1 cellular context compared by ENCODE assay signal in genomic region chr19:2578391-2578826, GRCh38.
TF ChIP-seq lines count a peak whose summit lies in the region.

No MANE protein-coding gene starts in this region.

TF ChIP-seq in HepG2, 621 proteins besides CTCF, POLR2A, EP300 and RAD21 (continued from another document and continues in another):
- TF ChIP-seq, protein P1, sequence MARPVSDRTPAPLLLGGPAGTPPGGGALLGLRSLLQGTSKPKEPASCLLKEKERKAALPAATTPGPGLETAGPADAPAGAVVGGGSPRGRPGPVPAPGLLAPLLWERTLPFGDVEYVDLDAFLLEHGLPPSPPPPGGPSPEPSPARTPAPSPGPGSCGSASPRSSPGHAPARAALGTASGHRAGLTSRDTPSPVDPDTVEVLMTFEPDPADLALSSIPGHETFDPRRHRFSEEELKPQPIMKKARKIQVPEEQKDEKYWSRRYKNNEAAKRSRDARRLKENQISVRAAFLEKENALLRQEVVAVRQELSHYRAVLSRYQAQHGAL (CRISPR knock-in tag; IDR thresholded peaks at IDR 0.05; ENCODE audit: not compliant biosample characterization), result no peak
- TF ChIP-seq KMT2A (CRISPR knock-in tag; IDR thresholded peaks at IDR 0.05) (no peak), RELA (CRISPR knock-in tag; IDR thresholded peaks at IDR 0.05) (no peak), ZNF205 (CRISPR knock-in tag; IDR thresholded peaks at IDR 0.05) (no peak), ZNF101 (CRISPR knock-in tag; IDR thresholded peaks at IDR 0.05; ENCODE audit: borderline replicate concordance, low read depth) (no peak), CENPT (CRISPR knock-in tag; IDR thresholded peaks at IDR 0.05; ENCODE audit: low read depth) (no peak), BCLAF1 (IDR thresholded peaks at IDR 0.05) (no peak), SMARCC2 (IDR thresholded peaks at IDR 0.05) (no peak), CEBPG (CRISPR knock-in tag; IDR thresholded peaks at IDR 0.05) (no peak), ZNF749 (CRISPR knock-in tag; IDR thresholded peaks at IDR 0.05; ENCODE audit: borderline replicate concordance) (no peak), ZNF644 (CRISPR knock-in tag; IDR thresholded peaks at IDR 0.05; ENCODE audit: low read depth) (no peak), ZNF552 (CRISPR knock-in tag; IDR thresholded peaks at IDR 0.05; ENCODE audit: borderline replicate concordance) (no peak), SMAD1 (CRISPR knock-in tag; IDR thresholded peaks at IDR 0.05; ENCODE audit: borderline replicate concordance, low read depth) (no peak), PRPF4 (IDR thresholded peaks at IDR 0.05; ENCODE audit: low read depth, low read length, poor library complexity, severe bottlenecking) (no peak), MEIS1 (CRISPR knock-in tag; IDR thresholded peaks at IDR 0.05; ENCODE audit: borderline replicate concordance) (no peak), FOXC1 (CRISPR knock-in tag; IDR thresholded peaks at IDR 0.05; ENCODE audit: borderline replicate concordance) (no peak), ZNF282 (IDR thresholded peaks at IDR 0.05; ENCODE audit: partially characterized antibody) (no peak), HNRNPK (IDR thresholded peaks at IDR 0.05; ENCODE audit: low read depth, low read length, poor library complexity, severe bottlenecking) (no peak), ZNF253 (CRISPR knock-in tag; IDR thresholded peaks at IDR 0.05; ENCODE audit: borderline replicate concordance) (no peak), ZNF326 (CRISPR knock-in tag; IDR thresholded peaks at IDR 0.05; ENCODE audit: borderline replicate concordance) (no peak), SUZ12 (IDR thresholded peaks at IDR 0.05; ENCODE audit: low read depth, low read length) (no peak), DPF2 (CRISPR knock-in tag; IDR thresholded peaks at IDR 0.05; ENCODE audit: borderline replicate concordance, low read depth) (no peak), ZNF414 (CRISPR knock-in tag; IDR thresholded peaks at IDR 0.05) (no peak), SP2 (CRISPR knock-in tag; IDR thresholded peaks at IDR 0.05) (no peak), ZNF556 (CRISPR knock-in tag; IDR thresholded peaks at IDR 0.05; ENCODE audit: borderline replicate concordance) (0 out of 2 replicates have a peak, but pooled peaks have one; percentile 4), SALL2 (CRISPR knock-in tag; IDR thresholded peaks at IDR 0.05) (no peak), ZNF768 (CRISPR knock-in tag; IDR thresholded peaks at IDR 0.05) (peak; percentile 95), NFE2 (CRISPR knock-in tag; IDR thresholded peaks at IDR 0.05) (no peak), SP5 (CRISPR knock-in tag; IDR thresholded peaks at IDR 0.05; ENCODE audit: borderline replicate concordance, low read depth) (no peak), NAIF1 (CRISPR knock-in tag; IDR thresholded peaks at IDR 0.05; ENCODE audit: borderline replicate concordance) (0 out of 2 replicates have a peak, but pooled peaks have one; percentile 11), FOSL1 (CRISPR knock-in tag; IDR thresholded peaks at IDR 0.05; ENCODE audit: borderline replicate concordance) (no peak), ZNF232 (CRISPR knock-in tag; IDR thresholded peaks at IDR 0.05; ENCODE audit: borderline replicate concordance) (no peak), HNRNPL (IDR thresholded peaks at IDR 0.05; ENCODE audit: low read depth, low read length) (no peak), KDM1A (CRISPR knock-in tag; IDR thresholded peaks at IDR 0.05) (no peak), AKAP8 (CRISPR knock-in tag; IDR thresholded peaks at IDR 0.05) (no peak), ZNF292 (CRISPR knock-in tag; IDR thresholded peaks at IDR 0.05; ENCODE audit: borderline replicate concordance, low read depth) (no peak), ZFP36L2 (CRISPR knock-in tag; IDR thresholded peaks at IDR 0.05) (no peak), HOXA9 (CRISPR knock-in tag; IDR thresholded peaks at IDR 0.05; ENCODE audit: borderline replicate concordance) (no peak), MTA1 (CRISPR knock-in tag; IDR thresholded peaks at IDR 0.05; ENCODE audit: borderline replicate concordance) (no peak), ARHGAP35 (CRISPR knock-in tag; IDR thresholded peaks at IDR 0.05; ENCODE audit: borderline replicate concordance) (no peak), FOXA1 (IDR thresholded peaks at IDR 0.05) (no peak), FOXA1 (CRISPR knock-in tag; IDR thresholded peaks at IDR 0.05) (no peak), RERE (CRISPR knock-in tag; IDR thresholded peaks at IDR 0.05; ENCODE audit: low read depth) (no peak), ZMAT3 (CRISPR knock-in tag; conservative IDR thresholded peaks at IDR 0.05) (no peak), CAMTA2 (CRISPR knock-in tag; IDR thresholded peaks at IDR 0.05; ENCODE audit: borderline replicate concordance) (no peak), ZNF180 (CRISPR knock-in tag; IDR thresholded peaks at IDR 0.05; ENCODE audit: borderline replicate concordance, low read depth) (no peak), ZKSCAN5 (CRISPR knock-in tag; IDR thresholded peaks at IDR 0.05) (no peak), TARDBP (CRISPR knock-in tag; IDR thresholded peaks at IDR 0.05) (no peak)
- TF ChIP-seq, protein P2, sequence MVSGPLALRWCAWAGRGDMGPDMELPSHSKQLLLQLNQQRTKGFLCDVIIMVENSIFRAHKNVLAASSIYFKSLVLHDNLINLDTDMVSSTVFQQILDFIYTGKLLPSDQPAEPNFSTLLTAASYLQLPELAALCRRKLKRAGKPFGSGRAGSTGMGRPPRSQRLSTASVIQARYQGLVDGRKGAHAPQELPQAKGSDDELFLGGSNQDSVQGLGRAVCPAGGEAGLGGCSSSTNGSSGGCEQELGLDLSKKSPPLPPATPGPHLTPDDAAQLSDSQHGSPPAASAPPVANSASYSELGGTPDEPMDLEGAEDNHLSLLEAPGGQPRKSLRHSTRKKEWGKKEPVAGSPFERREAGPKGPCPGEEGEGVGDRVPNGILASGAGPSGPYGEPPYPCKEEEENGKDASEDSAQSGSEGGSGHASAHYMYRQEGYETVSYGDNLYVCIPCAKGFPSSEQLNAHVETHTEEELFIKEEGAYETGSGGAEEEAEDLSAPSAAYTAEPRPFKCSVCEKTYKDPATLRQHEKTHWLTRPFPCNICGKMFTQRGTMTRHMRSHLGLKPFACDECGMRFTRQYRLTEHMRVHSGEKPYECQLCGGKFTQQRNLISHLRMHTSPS (CRISPR knock-in tag; IDR thresholded peaks at IDR 0.05; ENCODE audit: low read depth), result no peak
- TF ChIP-seq, protein P3, sequence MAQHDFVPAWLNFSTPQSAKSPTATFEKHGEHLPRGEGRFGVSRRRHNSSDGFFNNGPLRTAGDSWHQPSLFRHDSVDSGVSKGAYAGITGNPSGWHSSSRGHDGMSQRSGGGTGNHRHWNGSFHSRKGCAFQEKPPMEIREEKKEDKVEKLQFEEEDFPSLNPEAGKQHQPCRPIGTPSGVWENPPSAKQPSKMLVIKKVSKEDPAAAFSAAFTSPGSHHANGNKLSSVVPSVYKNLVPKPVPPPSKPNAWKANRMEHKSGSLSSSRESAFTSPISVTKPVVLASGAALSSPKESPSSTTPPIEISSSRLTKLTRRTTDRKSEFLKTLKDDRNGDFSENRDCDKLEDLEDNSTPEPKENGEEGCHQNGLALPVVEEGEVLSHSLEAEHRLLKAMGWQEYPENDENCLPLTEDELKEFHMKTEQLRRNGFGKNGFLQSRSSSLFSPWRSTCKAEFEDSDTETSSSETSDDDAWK (CRISPR knock-in tag; IDR thresholded peaks at IDR 0.05), result no peak
- TF ChIP-seq, protein P4, sequence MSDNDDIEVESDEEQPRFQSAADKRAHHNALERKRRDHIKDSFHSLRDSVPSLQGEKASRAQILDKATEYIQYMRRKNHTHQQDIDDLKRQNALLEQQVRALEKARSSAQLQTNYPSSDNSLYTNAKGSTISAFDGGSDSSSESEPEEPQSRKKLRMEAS (IDR thresholded peaks at IDR 0.05), result no peak
- TF ChIP-seq, protein P5, sequence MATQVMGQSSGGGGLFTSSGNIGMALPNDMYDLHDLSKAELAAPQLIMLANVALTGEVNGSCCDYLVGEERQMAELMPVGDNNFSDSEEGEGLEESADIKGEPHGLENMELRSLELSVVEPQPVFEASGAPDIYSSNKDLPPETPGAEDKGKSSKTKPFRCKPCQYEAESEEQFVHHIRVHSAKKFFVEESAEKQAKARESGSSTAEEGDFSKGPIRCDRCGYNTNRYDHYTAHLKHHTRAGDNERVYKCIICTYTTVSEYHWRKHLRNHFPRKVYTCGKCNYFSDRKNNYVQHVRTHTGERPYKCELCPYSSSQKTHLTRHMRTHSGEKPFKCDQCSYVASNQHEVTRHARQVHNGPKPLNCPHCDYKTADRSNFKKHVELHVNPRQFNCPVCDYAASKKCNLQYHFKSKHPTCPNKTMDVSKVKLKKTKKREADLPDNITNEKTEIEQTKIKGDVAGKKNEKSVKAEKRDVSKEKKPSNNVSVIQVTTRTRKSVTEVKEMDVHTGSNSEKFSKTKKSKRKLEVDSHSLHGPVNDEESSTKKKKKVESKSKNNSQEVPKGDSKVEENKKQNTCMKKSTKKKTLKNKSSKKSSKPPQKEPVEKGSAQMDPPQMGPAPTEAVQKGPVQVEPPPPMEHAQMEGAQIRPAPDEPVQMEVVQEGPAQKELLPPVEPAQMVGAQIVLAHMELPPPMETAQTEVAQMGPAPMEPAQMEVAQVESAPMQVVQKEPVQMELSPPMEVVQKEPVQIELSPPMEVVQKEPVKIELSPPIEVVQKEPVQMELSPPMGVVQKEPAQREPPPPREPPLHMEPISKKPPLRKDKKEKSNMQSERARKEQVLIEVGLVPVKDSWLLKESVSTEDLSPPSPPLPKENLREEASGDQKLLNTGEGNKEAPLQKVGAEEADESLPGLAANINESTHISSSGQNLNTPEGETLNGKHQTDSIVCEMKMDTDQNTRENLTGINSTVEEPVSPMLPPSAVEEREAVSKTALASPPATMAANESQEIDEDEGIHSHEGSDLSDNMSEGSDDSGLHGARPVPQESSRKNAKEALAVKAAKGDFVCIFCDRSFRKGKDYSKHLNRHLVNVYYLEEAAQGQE (IDR thresholded peaks at IDR 0.05; ENCODE audit: borderline replicate concordance in 1 of 2, low read depth in 1 of 2, low read length in 2 of 2), result no peak
- TF ChIP-seq, protein P6, sequence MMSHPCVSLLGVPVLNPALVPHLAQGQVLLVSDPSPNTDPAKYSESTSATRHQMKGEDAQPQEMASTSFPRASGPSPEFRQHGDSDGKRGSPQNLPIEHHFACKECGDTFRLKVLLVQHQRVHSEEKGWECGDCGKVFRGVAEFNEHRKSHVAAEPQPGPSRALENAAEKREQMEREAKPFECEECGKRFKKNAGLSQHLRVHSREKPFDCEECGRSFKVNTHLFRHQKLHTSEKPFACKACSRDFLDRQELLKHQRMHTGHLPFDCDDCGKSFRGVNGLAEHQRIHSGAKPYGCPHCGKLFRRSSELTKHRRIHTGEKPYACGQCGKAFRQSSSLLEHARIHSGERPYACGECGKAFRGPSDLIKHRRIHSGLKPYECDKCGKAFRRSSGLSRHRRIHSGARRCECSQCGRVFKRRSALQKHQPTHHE (CRISPR knock-in tag; IDR thresholded peaks at IDR 0.05; ENCODE audit: borderline replicate concordance), result 0 out of 2 replicates have a peak, but pooled peaks have one; percentile 4
